ENCODE assay signal across 13 cellular contexts in the genomic region with DNA sequence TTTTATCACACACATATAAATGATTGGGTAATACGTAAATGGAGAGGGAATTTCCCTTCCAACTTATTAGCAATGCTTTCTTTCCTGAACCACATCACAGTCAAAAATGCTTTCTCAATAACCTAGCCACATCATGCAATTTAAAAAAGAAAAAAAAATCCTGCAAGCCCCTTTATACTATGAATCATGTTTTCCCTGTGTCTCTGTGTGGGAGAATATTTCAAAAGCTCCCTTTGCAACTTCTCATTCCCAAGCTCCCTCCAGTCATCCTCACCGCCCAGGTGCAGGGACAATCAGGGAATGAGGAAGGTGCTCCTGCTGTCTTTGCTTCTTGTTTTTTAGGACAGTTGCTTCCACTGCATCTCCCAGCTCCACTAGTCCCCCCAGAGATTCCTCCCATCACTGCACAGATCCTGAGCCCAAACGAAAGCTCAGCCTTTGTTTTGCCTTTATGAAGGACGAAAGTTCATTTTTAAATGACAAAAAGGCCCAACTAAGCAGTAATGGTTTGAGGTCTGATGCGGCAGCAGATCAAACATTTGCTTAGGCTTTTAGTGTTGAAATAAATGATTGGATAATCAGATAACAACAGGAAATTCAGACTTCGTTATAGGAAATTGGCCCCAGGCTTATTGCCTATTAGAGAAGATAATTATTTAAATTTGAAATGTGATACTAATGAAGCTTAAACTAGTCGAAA. TPM values are rescaled to one million over a fixed set of nuclear protein-coding genes. Genes with fewer than 3 reads are reported as not detected.
DNase-seq lines count a peak whose midpoint lies in the region; ATAC-seq, FAIRE-seq and TF ChIP-seq lines count a peak whose summit lies in the region.
"Had no signal": no experiment of that assay in that cellular context is flagged by ENCODE, and none has a peak within 500 bp of the region (broad histone marks: within the 10 kb centered on the region; RNA-seq: fewer than 3 reads in every experiment).

No MANE protein-coding gene starts in this region.

- DNase-seq in NCI-H82 (lab: John Stamatoyannopoulos, UW), result peak; percentile 52
- no peak for DNase-seq in NCI-H82 treated with DMSO at 0.1 percent for 48 hours (lab: John Stamatoyannopoulos, UW; ENCODE audit: unreplicated experiment)
- DNase-seq in astrocyte (ENCODE audit: low read depth), result peak; percentile 76
- DNase-seq in iPS-NIHi7 (ENCODE audit: extremely low spot score), result peak; percentile 51
- DNase-seq in aorta, result no peak
- no peak for DNase-seq in RCC 7860 (ENCODE audit: low spot score)
- DNase-seq in cardiac septum (ENCODE audit: low spot score), result no peak
- DNase-seq in right atrium auricular region (ENCODE audit: low spot score), result no peak
- DNase-seq: activated effector memory CD4-positive, alpha-beta T cell treated with Interleukin-2 at 50 U/mL for 16 hours; NCI-H1417 treated with DMSO at 0.1 percent for 48 hours; OCI-M1 had no signal

- no peaks in the 10 kb centered on the region for H3K9me3 ChIP-seq in astrocyte (ENCODE audit: insufficient read depth, low read depth, low read length)
- H3K9me3 ChIP-seq in aorta (ENCODE audit: control insufficient read depth, low read length), result no peaks in the 10 kb centered on the region
- no peaks in the 10 kb centered on the region for H3K9me3 ChIP-seq in right atrium auricular region
- H3K9me3 ChIP-seq: A549 had no signal

- peaks cover 10% of the 10 kb centered on the region for H3K4me1 Mint-ChIP-seq in astrocyte (ENCODE audit: low read depth, unreplicated experiment)

- no peaks in the 10 kb centered on the region for H4K20me1 ChIP-seq in astrocyte (ENCODE audit: insufficient read depth, low read length)

- H3K4me3 ChIP-seq in astrocyte (ENCODE audit: insufficient read depth, low read depth, low read length) (no peak overlapping the region), aorta (ENCODE audit: low read length in 2 of 2) (no peak overlapping the region), right atrium auricular region (no peak overlapping the region)
- H3K4me3 ChIP-seq: A549 had no signal

- no peak overlapping the region for H3K4me3 Mint-ChIP-seq in astrocyte (ENCODE audit: unreplicated experiment)

- 88 to 91% methylated on average over 7 of the region's 7 CpGs for WGBS in aorta, 2 donors

- FAIRE-seq in astrocyte (lab: Jason Lieb, UNC), result no peak
- FAIRE-seq in RCC 7860 (lab: Jason Lieb, UNC), result no peak
- FAIRE-seq: A549 had no signal

- peaks cover 2% of the 10 kb centered on the region for H3K9me3 Mint-ChIP-seq in astrocyte (ENCODE audit: unreplicated experiment)

- H3K9ac ChIP-seq in astrocyte (ENCODE audit: low read length), result no peak overlapping the region

- H3K27ac Mint-ChIP-seq in astrocyte (ENCODE audit: unreplicated experiment), result peak overlapping the region; percentile 11

- intact Hi-C loops in aorta (cut with DNase I), result no loop called here
- intact Hi-C loops in cardiac septum (cut with DNase I), result no loop called here

- TF ChIP-seq CTCF in astrocyte (IDR thresholded peaks at IDR 0.05; ENCODE audit: insufficient read depth, low read depth, low read length) (no peak), right atrium auricular region (IDR thresholded peaks at IDR 0.05) (no peak)

- H3K27me3 ChIP-seq in astrocyte (ENCODE audit: insufficient read depth, low read length) (no peaks in the 10 kb centered on the region), aorta (ENCODE audit: control insufficient read depth in 1 of 2, insufficient read depth in 2 of 2, low read length in 1 of 2) (no peaks in the 10 kb centered on the region), right atrium auricular region (no peaks in the 10 kb centered on the region)

- peaks cover 4% of the 10 kb centered on the region for H3K36me3 ChIP-seq in astrocyte (ENCODE audit: insufficient read depth, low read length)
- H3K36me3 ChIP-seq in aorta (ENCODE audit: control insufficient read depth in 1 of 2, insufficient read depth in 2 of 2, low read length in 1 of 2), result no peaks in the 10 kb centered on the region
- no peaks in the 10 kb centered on the region for H3K36me3 ChIP-seq in right atrium auricular region

- H3K4me1 ChIP-seq in astrocyte (ENCODE audit: insufficient read depth, low read length) (no peaks in the 10 kb centered on the region), aorta (ENCODE audit: control insufficient read depth in 1 of 2, insufficient read depth in 2 of 2, low read length in 2 of 2) (no peaks in the 10 kb centered on the region), right atrium auricular region (no peaks in the 10 kb centered on the region)

- no peak overlapping the region for H3K4me2 ChIP-seq in astrocyte (ENCODE audit: low read length)
- H3K4me2 ChIP-seq: A549 had no signal

- ATAC-seq in aorta (ENCODE audit: low FRiP score), result peak; percentile 41
- ATAC-seq: A549 had no signal

- H3K36me3 Mint-ChIP-seq in astrocyte (ENCODE audit: low read depth, unreplicated experiment), result no peaks in the 10 kb centered on the region

- H3K27me3 Mint-ChIP-seq in astrocyte (ENCODE audit: low read depth, unreplicated experiment), result no peaks in the 10 kb centered on the region

- H3K79me2 ChIP-seq in astrocyte (ENCODE audit: insufficient read depth, low read length), result no peaks in the 10 kb centered on the region

- H2AFZ ChIP-seq in astrocyte (ENCODE audit: low read depth, low read length), result no peak overlapping the region

- H3K27ac ChIP-seq in astrocyte (ENCODE audit: low read depth, low read length) (peak overlapping the region; percentile 11), aorta (ENCODE audit: low read depth in 1 of 2, low read length in 2 of 2) (no peak overlapping the region), right atrium auricular region (no peak overlapping the region)
- H3K27ac ChIP-seq: A549 had no signal

RNA-seq across cellular contexts. Expression of a gene that starts 47.8 kb away (rescaled TPM):
- total RNA-seq in astrocyte (not detected in 2 replicates), aorta (under 1 TPM in 1 of 2 donors, not detected in 1; 0.51 TPM), cardiac septum (0.13 TPM), right atrium auricular region (not detected)
- 1 to 10 TPM in 1 of 2 donors, under 1 TPM in 1; 0.08 to 1.4 TPM for polyA plus RNA-seq in aorta
- total RNA-seq: kidney epithelial cell had no signal

Comparison
In these comparisons a context has a peak if more than half of its experiments do, and no peak if none do; other contexts are left out.
1. DNase-seq: peak in NCI-H82 (single experiment), astrocyte (single experiment) and iPS-NIHi7 (single experiment); none in NCI-H82 treated with DMSO at 0.1 percent for 48 hours (single experiment), aorta (0 of 2), RCC 7860 (single experiment), cardiac septum (single experiment) and right atrium auricular region (single experiment).